In genomic region chr10:6299234-6299633, GRCh38 we compare ENCODE assay signal across 8 cellular contexts.
DNase-seq lines count a peak whose midpoint lies in the region; ATAC-seq, FAIRE-seq and TF ChIP-seq lines count a peak whose summit lies in the region.

No MANE protein-coding gene starts in this region.

- ATAC-seq in pancreas (peak; percentile 56 to 75 (median 62)), HG02981 (IDR thresholded peaks at IDR 0.05; ENCODE audit: unreplicated experiment) (no peak)

- H3K27me3 ChIP-seq in OCI-LY1 (ENCODE audit: insufficient read depth, low read length) (no peaks in the 10 kb centered on the region), mammary epithelial cell (ENCODE audit: insufficient read depth, low read length) (no peaks in the 10 kb centered on the region), pancreas (no peaks in the 10 kb centered on the region), sigmoid colon (no peaks in the 10 kb centered on the region)

- H3K4me1 ChIP-seq in OCI-LY1 (ENCODE audit: insufficient read depth, low read length, severe bottlenecking) (peaks cover 39% of the 10 kb centered on the region), mammary epithelial cell (ENCODE audit: insufficient read depth, low read length) (peaks cover 43% of the 10 kb centered on the region), pancreas (peaks cover 0 to 16% (median 0%) of the 10 kb centered on the region in 3 donors), sigmoid colon (peaks cover 0 to 15% (median 9%) of the 10 kb centered on the region in 4 donors)

- no peak overlapping the region for H3K4me2 ChIP-seq in OCI-LY1 (ENCODE audit: low read length)
- H3K4me2 ChIP-seq in mammary epithelial cell (ENCODE audit: insufficient read depth, low read depth, low read length) = peak overlapping the region; percentile 3

- H2AFZ ChIP-seq in OCI-LY1 (ENCODE audit: low read length) (no peak overlapping the region), mammary epithelial cell (ENCODE audit: low read depth, low read length) (no peak overlapping the region)

- WGBS in mammary epithelial cell (ENCODE audit: low coverage, missing lambda C conversion rate) = 26% methylated on average over 7 of the region's 11 CpGs
- WGBS in pancreas, 2 donors = 64 to 70% methylated on average over 11 of the region's 11 CpGs
- 86 to 91% methylated on average over 11 of the region's 11 CpGs for WGBS in sigmoid colon, 2 donors

- no peaks in the 10 kb centered on the region for H3K36me3 ChIP-seq in OCI-LY1 (ENCODE audit: insufficient read depth, low read length)
- H3K36me3 ChIP-seq in mammary epithelial cell (ENCODE audit: insufficient read depth, low read length) = no peaks in the 10 kb centered on the region
- no peaks in the 10 kb centered on the region for H3K36me3 ChIP-seq in pancreas
- no peaks in the 10 kb centered on the region for H3K36me3 ChIP-seq in sigmoid colon

- H3K4me3 ChIP-seq in OCI-LY1 (ENCODE audit: low read depth, low read length, poor library complexity, severe bottlenecking) (no peak overlapping the region), mammary epithelial cell (replicated peaks in 1 of 3; ENCODE audit: insufficient read depth in 1 of 3, low read depth in 2 of 3, low read length in 3 of 3) (no peak overlapping the region), pancreas (no peak overlapping the region), sigmoid colon (no peak overlapping the region)

- CTCF ChIA-PET in mammary epithelial cell (lab: Charles Lee; ENCODE audit: low non-redundant PET) = no interaction called here

- DNase-seq in ELR (ENCODE audit: low read depth) (peak; percentile 45), mammary epithelial cell (peak; percentile 95), pancreas (peak in 4 of 6 donors; percentile 33 to 56 (median 39)), sigmoid colon (no peak), DMS79 treated with DMSO at 0.1 percent for 48 hours (lab: John Stamatoyannopoulos, UW) (no peak), NCI-H1417 treated with DMSO at 0.1 percent for 48 hours (lab: John Stamatoyannopoulos, UW) (no peak)

- no peak for TF ChIP-seq EP300 in sigmoid colon (IDR thresholded peaks at IDR 0.05)

- intact Hi-C loops in mammary epithelial cell (cut with micrococcal nuclease) (loop anchor here (2.0 to 5.0 kb wide), 3 partner anchors 80 to 103 kb away; partner anchors contain the start of gene PFKFB3), pancreas (cut with DNase I) (no loop called here), sigmoid colon (cut with DNase I) (no loop called here)

- in situ Hi-C loops in mammary epithelial cell (cut with MboI; ENCODE audit: low sequenced_read_pairs in 2 of 2) = no loop called here

- TF ChIP-seq POLR2A in sigmoid colon (IDR thresholded peaks at IDR 0.05) = no peak

- H3F3A ChIP-seq in OCI-LY1 (ENCODE audit: insufficient read depth, low read length) = no peaks in the 10 kb centered on the region

- H4K20me1 ChIP-seq in OCI-LY1 (ENCODE audit: insufficient read depth, low read length) (no peaks in the 10 kb centered on the region), mammary epithelial cell (ENCODE audit: insufficient read depth, low read length) (no peaks in the 10 kb centered on the region)

- H3K9me2 ChIP-seq in OCI-LY1 (ENCODE audit: low read depth, low read length) = no peaks in the 10 kb centered on the region

- no peak for TF ChIP-seq CTCF in OCI-LY1 (IDR thresholded peaks at IDR 0.05; ENCODE audit: low read length)
- TF ChIP-seq CTCF in mammary epithelial cell (conservative IDR thresholded peaks at IDR 0.05 in 1 of 2, IDR thresholded peaks at IDR 0.05 in 1 of 2; ENCODE audit: extremely low read depth in 1 of 2, insufficient read depth in 1 of 2, low read depth in 1 of 2, low read length in 2 of 2) = no peak
- no peak for TF ChIP-seq CTCF in pancreas (IDR thresholded peaks at IDR 0.05)
- no peak for TF ChIP-seq CTCF in sigmoid colon (IDR thresholded peaks at IDR 0.05)

- H3K9me3 ChIP-seq in OCI-LY1 (ENCODE audit: low read length) = no peaks in the 10 kb centered on the region
- no peaks in the 10 kb centered on the region for H3K9me3 ChIP-seq in mammary epithelial cell (replicated peaks; ENCODE audit: insufficient read depth, low read length)
- H3K9me3 ChIP-seq in pancreas = no peaks in the 10 kb centered on the region
- H3K9me3 ChIP-seq in sigmoid colon = no peaks in the 10 kb centered on the region

- H3K79me2 ChIP-seq in OCI-LY1 (ENCODE audit: insufficient read depth, low read length) = no peaks in the 10 kb centered on the region
- no peaks in the 10 kb centered on the region for H3K79me2 ChIP-seq in mammary epithelial cell (ENCODE audit: insufficient read depth, low read length)

- dilution Hi-C loops in mammary epithelial cell (cut with HindIII; ENCODE audit: low sequenced_read_pairs) = loop anchor here (5.0 kb wide), 2 partner anchors 62 to 107 kb away; no protein-coding TSS in a partner anchor

- no TSS peak for BruUV-seq in mammary epithelial cell (replicated peaks; lab: Mats Ljungman, UMichigan)

- FAIRE-seq in pancreas (lab: Jason Lieb, UNC) = no peak

- H3K9ac ChIP-seq in OCI-LY1 (ENCODE audit: low read length) = no peak overlapping the region
- no peak overlapping the region for H3K9ac ChIP-seq in mammary epithelial cell (ENCODE audit: insufficient read depth, low read length)

- peak overlapping the region; percentile 93 for H3K27ac ChIP-seq in OCI-LY1 (ENCODE audit: low read depth, low read length, poor library complexity, severe bottlenecking)
- H3K27ac ChIP-seq in mammary epithelial cell (ENCODE audit: insufficient read depth, low read depth, low read length) = no peak overlapping the region
- peak overlapping the region in 2 of 4 donors; percentile 71 to 75 for H3K27ac ChIP-seq in pancreas
- no peak overlapping the region for H3K27ac ChIP-seq in sigmoid colon

Comparison
In these comparisons a context has a peak if more than half of its experiments do, and no peak if none do; other contexts are left out.
1. DNase-seq: peak in ELR (single experiment), mammary epithelial cell (single experiment) and pancreas (4 of 6); none in sigmoid colon (single experiment), DMS79 treated with DMSO at 0.1 percent for 48 hours (single experiment) and NCI-H1417 treated with DMSO at 0.1 percent for 48 hours (single experiment).